ENCODE assay signal across 29 cellular contexts in the genomic region with DNA sequence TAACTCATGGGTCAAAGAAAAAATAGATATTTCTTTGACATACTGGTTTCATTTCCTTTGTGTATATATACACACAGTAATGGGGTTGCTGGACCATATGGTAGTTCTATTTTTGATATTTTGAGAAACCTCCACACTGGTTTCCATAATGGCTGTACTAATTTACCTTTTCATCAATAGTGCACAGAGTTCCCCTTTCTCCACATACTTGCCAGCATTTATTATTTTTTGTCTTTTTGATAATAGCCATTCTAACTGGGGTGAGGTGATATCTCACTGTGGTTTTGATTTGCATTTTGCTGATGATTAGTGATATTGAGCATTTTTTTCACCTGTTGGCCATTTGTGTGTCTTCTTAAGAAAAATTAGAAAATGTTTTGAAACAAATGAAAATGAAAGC.
DNase-seq lines count a peak whose midpoint lies in the region; ATAC-seq, FAIRE-seq and TF ChIP-seq lines count a peak whose summit lies in the region.
"Had no signal": no experiment of that assay in that cellular context is flagged by ENCODE, and none has a peak within 500 bp of the region (broad histone marks: within the 10 kb centered on the region; RNA-seq: fewer than 3 reads in every experiment).

No MANE protein-coding gene starts in this region.

- no peak overlapping the region for H3K4me3 Mint-ChIP-seq in T-cell
- H3K4me3 Mint-ChIP-seq: activated T-cell treated with anti-CD3 and anti-CD28 coated beads, Interleukin-2, amount 50 U/mL, for 72 hours; CD4-positive, alpha-beta T cell; neural progenitor cell; stimulated activated naive B cell treated with anti-CD40 and anti-IgM and Interleukin-4, amounts not matched to agents 10 μg/mL and 1 μg/mL and 100 μg/mL, for 72 hours had no signal

- H3K27ac Mint-ChIP-seq in T-cell = no peak overlapping the region
- H3K27ac Mint-ChIP-seq: activated naive CD4-positive, alpha-beta T cell treated with anti-CD3 and anti-CD28 coated beads, Interleukin-2, amount 50 U/mL, for 72 hours; activated T-cell treated with anti-CD3 and anti-CD28 coated beads, Interleukin-2, amount 50 U/mL, for 72 hours; CD4-positive, alpha-beta T cell; neural progenitor cell; progenitor cell of endocrine pancreas; stimulated activated naive B cell treated with anti-CD40 and anti-IgM and Interleukin-4, amounts not matched to agents 10 μg/mL and 1 μg/mL and 100 μg/mL, for 72 hours had no signal

- no peak for DNase-seq in kidney
- no peak for DNase-seq in T-cell
- DNase-seq: activated CD8-positive, alpha-beta memory T cell treated with anti-CD3 and anti-CD28 coated beads for 24 hours; activated T-cell treated with anti-CD3 and anti-CD28 coated beads, Interleukin-2, amount 50 U/mL, for 72 hours; CD4-positive, alpha-beta T cell; cerebellar nuclear complex; foreskin keratinocyte; GF-D8; hippocampal formation; KG1; NCI-H187; NCI-H2227 treated with DMSO at 0.1 percent for 48 hours; NCI-H748 treated with DMSO at 0.1 percent for 48 hours; stimulated activated CD4-positive, alpha-beta T cell treated with anti-CD3 and anti-CD28 coated beads, Interleukin-2, amount 100 ng/mL, for 24 hours; stimulated activated naive B cell treated with anti-CD40 and anti-IgM and Interleukin-4, amounts not matched to agents 10 μg/mL and 1 μg/mL and 100 μg/mL, for 72 hours; SW 1271 had no signal

- no peak overlapping the region for H3K4me3 ChIP-seq in kidney (ENCODE audit: low read length in 2 of 2)
- H3K4me3 ChIP-seq: lung, neural progenitor cell, thoracic aorta had no signal

- ATAC-seq in GM18867 (IDR thresholded peaks at IDR 0.05; ENCODE audit: unreplicated experiment) (peak; percentile 69), GM21576 (IDR thresholded peaks at IDR 0.05; ENCODE audit: unreplicated experiment) (peak; percentile 74), HG03175 (IDR thresholded peaks at IDR 0.05; ENCODE audit: unreplicated experiment) (peak; percentile 66), GM19397 (IDR thresholded peaks at IDR 0.05; ENCODE audit: unreplicated experiment) (no peak), GM21390 (IDR thresholded peaks at IDR 0.05; ENCODE audit: unreplicated experiment) (no peak), T-cell (replicated peaks in 1 of 4) (no peak)
- ATAC-seq: activated naive CD4-positive, alpha-beta T cell treated with anti-CD3 and anti-CD28 coated beads, Interleukin-2, amount 50 U/mL, for 72 hours; activated T-cell treated with anti-CD3 and anti-CD28 coated beads, Interleukin-2, amount 50 U/mL, for 72 hours; foreskin keratinocyte; Right ventricle myocardium inferior; stimulated activated naive B cell treated with anti-CD40 and anti-IgM and Interleukin-4, amounts not matched to agents 10 μg/mL and 1 μg/mL and 100 μg/mL, for 72 hours had no signal

- intact Hi-C loops in kidney (cut with DNase I) = no loop called here

- no peak overlapping the region for H3K27ac ChIP-seq in kidney (ENCODE audit: low read depth in 2 of 2, low read length in 2 of 2)
- H3K27ac ChIP-seq: foreskin keratinocyte, neural progenitor cell, thoracic aorta had no signal

- no peaks in the 10 kb centered on the region for H3K36me3 ChIP-seq in kidney (ENCODE audit: control insufficient read depth in 1 of 2, insufficient read depth in 2 of 2, low read length in 2 of 2)
- H3K36me3 ChIP-seq: neural progenitor cell, thoracic aorta had no signal

- TF ChIP-seq CTCF in kidney (IDR thresholded peaks at IDR 0.05; ENCODE audit: borderline replicate concordance, extremely low read depth, insufficient read depth) = no peak

- H3K9me3 Mint-ChIP-seq in T-cell = peaks cover 12 to 28% (median 13%) of the 10 kb centered on the region in 3 donors

- no peaks in the 10 kb centered on the region for H3K27me3 Mint-ChIP-seq in T-cell
- H3K27me3 Mint-ChIP-seq: CD4-positive, alpha-beta T cell; progenitor cell of endocrine pancreas had no signal

- CTCF ChIA-PET in T-cell (lab: Charles Lee) = no interaction called here

- POLR2A ChIA-PET in T-cell (lab: Charles Lee) = no interaction called here

- no peak for FAIRE-seq in kidney (lab: Jason Lieb, UNC)
- FAIRE-seq: H1, keratinocyte had no signal

- no peaks in the 10 kb centered on the region for H3K4me1 Mint-ChIP-seq in T-cell
- H3K4me1 Mint-ChIP-seq: neural progenitor cell had no signal

- H3K36me3 Mint-ChIP-seq in T-cell = peaks cover 64% of the 10 kb centered on the region

- no peaks in the 10 kb centered on the region for H3K4me1 ChIP-seq in kidney (ENCODE audit: control insufficient read depth in 1 of 2, insufficient read depth in 1 of 2, low read depth in 1 of 2, low read length in 2 of 2)
- H3K4me1 ChIP-seq: foreskin keratinocyte, neural progenitor cell had no signal

- H3K9me3 ChIP-seq in kidney (ENCODE audit: control insufficient read depth in 1 of 2, low read length in 2 of 2) = peaks cover 0 to 9% of the 10 kb centered on the region in 2 donors

- H3K9ac ChIP-seq in kidney (ENCODE audit: low read length in 2 of 2) = no peak overlapping the region
- H3K9ac ChIP-seq: neural progenitor cell had no signal

Comparison
In these comparisons a context has a peak if more than half of its experiments do, and no peak if none do; other contexts are left out.
1. ATAC-seq: peak in GM18867 (single experiment), GM21576 (single experiment) and HG03175 (single experiment); none in GM19397 (single experiment), GM21390 (single experiment) and T-cell (0 of 4).